Comparison of ENCODE assay signal across 1 cellular context in the genomic region with DNA sequence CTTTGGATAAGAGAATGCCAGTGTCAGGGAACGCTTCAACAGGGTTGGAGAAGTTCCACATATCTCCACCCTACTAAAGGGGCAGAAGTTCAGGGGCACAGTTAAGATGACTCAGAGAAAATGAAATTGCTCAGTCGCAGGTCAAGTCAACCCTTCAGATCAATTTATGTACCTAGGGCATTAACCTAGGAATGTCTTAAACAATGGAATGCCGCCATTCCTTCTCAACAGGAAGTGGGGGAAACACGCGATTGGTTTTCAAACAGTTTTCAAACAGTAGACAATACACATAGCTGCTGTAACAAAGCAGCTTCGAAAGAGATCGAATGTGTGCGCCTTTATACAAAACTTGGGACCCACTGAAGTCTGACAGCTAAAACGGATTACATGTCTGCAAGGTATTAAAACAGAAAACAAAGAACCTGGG.
TF ChIP-seq lines count a peak whose summit lies in the region.

No MANE protein-coding gene starts in this region.

TF ChIP-seq in K562, 482 proteins besides CTCF, POLR2A, EP300 and RAD21 (continued from another document and continues in another):
- TF ChIP-seq ZNF12 (CRISPR knock-in tag; IDR thresholded peaks at IDR 0.05): peak; percentile 90
- TF ChIP-seq ZNF41 (CRISPR knock-in tag; conservative IDR thresholded peaks at IDR 0.05): no peak
- no peak for TF ChIP-seq BDP1 (IDR thresholded peaks at IDR 0.05; ENCODE audit: insufficient read depth, insufficient read length)
- TF ChIP-seq CREB3L1 (IDR thresholded peaks at IDR 0.05; ENCODE audit: borderline replicate concordance, low read depth): no peak
- TF ChIP-seq ZNF274 (IDR thresholded peaks at IDR 0.05; ENCODE audit: borderline replicate concordance, low read depth, low read length): no peak
- TF ChIP-seq, protein P1, sequence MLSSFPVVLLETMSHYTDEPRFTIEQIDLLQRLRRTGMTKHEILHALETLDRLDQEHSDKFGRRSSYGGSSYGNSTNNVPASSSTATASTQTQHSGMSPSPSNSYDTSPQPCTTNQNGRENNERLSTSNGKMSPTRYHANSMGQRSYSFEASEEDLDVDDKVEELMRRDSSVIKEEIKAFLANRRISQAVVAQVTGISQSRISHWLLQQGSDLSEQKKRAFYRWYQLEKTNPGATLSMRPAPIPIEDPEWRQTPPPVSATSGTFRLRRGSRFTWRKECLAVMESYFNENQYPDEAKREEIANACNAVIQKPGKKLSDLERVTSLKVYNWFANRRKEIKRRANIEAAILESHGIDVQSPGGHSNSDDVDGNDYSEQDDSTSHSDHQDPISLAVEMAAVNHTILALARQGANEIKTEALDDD (IDR thresholded peaks at IDR 0.05): 0 out of 2 replicates have a peak, but pooled peaks have one; percentile 26
- no peak for TF ChIP-seq UBTF (IDR thresholded peaks at IDR 0.05; ENCODE audit: borderline replicate concordance in 1 of 2, low read depth in 2 of 2, low read length in 2 of 2)
- TF ChIP-seq ELF1 (tag; IDR thresholded peaks at IDR 0.05): 0 out of 2 replicates have a peak, but pooled peaks have one; percentile 28
- 0 out of 2 replicates have a peak, but pooled peaks have one; percentile 51 for TF ChIP-seq ZNF232 (CRISPR knock-in tag; IDR thresholded peaks at IDR 0.05)
- no peak for TF ChIP-seq ZNF785 (CRISPR knock-in tag; IDR thresholded peaks at IDR 0.05)
- peak; percentile 39; the same call in 1 of the 2 replicates for TF ChIP-seq C11orf30 (IDR thresholded peaks at IDR 0.05; ENCODE audit: low read depth)
- TF ChIP-seq ZKSCAN8 (CRISPR knock-in tag; IDR thresholded peaks at IDR 0.05): 0 out of 2 replicates have a peak, but pooled peaks have one; percentile 12
- no peak for TF ChIP-seq DMBX1 (CRISPR knock-in tag; IDR thresholded peaks at IDR 0.05; ENCODE audit: borderline replicate concordance)
- TF ChIP-seq RREB1 (CRISPR knock-in tag; IDR thresholded peaks at IDR 0.05): no peak
- TF ChIP-seq RFX5 (IDR thresholded peaks at IDR 0.05; ENCODE audit: low read depth, low read length): no peak
- TF ChIP-seq BRD9 (IDR thresholded peaks at IDR 0.05; ENCODE audit: low read depth, partially characterized antibody): no peak
- TF ChIP-seq PHTF2 (CRISPR knock-in tag; IDR thresholded peaks at IDR 0.05): no peak
- TF ChIP-seq, protein P2, sequence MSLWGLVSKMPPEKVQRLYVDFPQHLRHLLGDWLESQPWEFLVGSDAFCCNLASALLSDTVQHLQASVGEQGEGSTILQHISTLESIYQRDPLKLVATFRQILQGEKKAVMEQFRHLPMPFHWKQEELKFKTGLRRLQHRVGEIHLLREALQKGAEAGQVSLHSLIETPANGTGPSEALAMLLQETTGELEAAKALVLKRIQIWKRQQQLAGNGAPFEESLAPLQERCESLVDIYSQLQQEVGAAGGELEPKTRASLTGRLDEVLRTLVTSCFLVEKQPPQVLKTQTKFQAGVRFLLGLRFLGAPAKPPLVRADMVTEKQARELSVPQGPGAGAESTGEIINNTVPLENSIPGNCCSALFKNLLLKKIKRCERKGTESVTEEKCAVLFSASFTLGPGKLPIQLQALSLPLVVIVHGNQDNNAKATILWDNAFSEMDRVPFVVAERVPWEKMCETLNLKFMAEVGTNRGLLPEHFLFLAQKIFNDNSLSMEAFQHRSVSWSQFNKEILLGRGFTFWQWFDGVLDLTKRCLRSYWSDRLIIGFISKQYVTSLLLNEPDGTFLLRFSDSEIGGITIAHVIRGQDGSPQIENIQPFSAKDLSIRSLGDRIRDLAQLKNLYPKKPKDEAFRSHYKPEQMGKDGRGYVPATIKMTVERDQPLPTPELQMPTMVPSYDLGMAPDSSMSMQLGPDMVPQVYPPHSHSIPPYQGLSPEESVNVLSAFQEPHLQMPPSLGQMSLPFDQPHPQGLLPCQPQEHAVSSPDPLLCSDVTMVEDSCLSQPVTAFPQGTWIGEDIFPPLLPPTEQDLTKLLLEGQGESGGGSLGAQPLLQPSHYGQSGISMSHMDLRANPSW (CRISPR knock-in tag; IDR thresholded peaks at IDR 0.05): no peak
- TF ChIP-seq, protein P3, sequence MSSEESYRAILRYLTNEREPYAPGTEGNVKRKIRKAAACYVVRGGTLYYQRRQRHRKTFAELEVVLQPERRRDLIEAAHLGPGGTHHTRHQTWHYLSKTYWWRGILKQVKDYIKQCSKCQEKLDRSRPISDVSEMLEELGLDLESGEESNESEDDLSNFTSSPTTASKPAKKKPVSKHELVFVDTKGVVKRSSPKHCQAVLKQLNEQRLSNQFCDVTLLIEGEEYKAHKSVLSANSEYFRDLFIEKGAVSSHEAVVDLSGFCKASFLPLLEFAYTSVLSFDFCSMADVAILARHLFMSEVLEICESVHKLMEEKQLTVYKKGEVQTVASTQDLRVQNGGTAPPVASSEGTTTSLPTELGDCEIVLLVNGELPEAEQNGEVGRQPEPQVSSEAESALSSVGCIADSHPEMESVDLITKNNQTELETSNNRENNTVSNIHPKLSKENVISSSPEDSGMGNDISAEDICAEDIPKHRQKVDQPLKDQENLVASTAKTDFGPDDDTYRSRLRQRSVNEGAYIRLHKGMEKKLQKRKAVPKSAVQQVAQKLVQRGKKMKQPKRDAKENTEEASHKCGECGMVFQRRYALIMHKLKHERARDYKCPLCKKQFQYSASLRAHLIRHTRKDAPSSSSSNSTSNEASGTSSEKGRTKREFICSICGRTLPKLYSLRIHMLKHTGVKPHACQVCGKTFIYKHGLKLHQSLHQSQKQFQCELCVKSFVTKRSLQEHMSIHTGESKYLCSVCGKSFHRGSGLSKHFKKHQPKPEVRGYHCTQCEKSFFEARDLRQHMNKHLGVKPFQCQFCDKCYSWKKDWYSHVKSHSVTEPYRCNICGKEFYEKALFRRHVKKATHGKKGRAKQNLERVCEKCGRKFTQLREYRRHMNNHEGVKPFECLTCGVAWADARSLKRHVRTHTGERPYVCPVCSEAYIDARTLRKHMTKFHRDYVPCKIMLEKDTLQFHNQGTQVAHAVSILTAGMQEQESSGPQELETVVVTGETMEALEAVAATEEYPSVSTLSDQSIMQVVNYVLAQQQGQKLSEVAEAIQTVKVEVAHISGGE (CRISPR knock-in tag; IDR thresholded peaks at IDR 0.05): peak in 1 of 3 experiments; percentile 66; a peak in 1 of 6 replicates
- TF ChIP-seq SPI1 (IDR thresholded peaks at IDR 0.05; ENCODE audit: borderline replicate concordance, low read depth, low read length): peak; percentile 51; the same call in 1 of the 2 replicates
- TF ChIP-seq FOSL1 (tag; conservative IDR thresholded peaks at IDR 0.05): peak; percentile 46
- TF ChIP-seq, protein P4, sequence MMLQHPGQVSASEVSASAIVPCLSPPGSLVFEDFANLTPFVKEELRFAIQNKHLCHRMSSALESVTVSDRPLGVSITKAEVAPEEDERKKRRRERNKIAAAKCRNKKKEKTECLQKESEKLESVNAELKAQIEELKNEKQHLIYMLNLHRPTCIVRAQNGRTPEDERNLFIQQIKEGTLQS (IDR thresholded peaks at IDR 0.05): 0 out of 2 replicates have a peak, but pooled peaks have one; percentile 24
- TF ChIP-seq, protein P4 (CRISPR knock-in tag; conservative IDR thresholded peaks at IDR 0.05): no peak
